8 cellular contexts compared by ENCODE assay signal in the genomic region with DNA sequence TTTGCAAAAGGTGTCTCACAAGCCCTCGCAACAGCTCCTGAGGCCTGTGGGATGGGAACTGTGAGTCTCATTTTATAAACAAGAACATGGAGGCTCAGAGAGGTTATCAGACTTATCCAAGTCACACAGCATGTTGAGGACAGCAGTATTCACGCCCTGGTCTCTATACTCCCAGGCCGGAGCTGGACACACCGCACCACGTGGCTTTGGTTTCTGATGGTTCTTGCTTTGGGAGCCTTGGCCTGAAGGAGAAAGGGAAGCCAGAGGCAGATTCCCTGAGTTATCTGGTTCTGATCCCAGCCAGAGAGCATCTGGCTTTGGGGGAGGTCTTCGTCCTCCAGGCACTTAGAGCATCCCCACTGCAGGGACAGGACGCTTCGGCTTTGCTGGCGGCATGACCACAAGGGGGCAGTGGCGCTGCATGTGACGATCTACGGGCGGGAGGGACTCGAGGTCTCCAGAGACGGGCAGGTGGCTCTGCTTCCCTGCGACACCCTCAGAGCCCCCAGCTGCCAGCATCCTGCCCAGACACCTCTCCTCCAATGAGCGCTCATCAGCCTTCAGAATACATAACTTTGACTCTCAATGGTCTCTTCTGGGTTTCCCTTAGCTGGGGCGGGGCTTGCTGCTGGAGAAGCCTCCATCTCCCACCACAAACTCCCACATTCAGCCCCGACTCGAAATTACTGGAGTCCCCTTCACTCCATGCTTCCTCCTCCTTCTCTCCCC. TPM values are rescaled to one million over a fixed set of nuclear protein-coding genes. Genes with fewer than 3 reads are reported as not detected.
DNase-seq lines count a peak whose midpoint lies in the region; ATAC-seq and TF ChIP-seq lines count a peak whose summit lies in the region.

No MANE protein-coding gene starts in this region.

- H3K9ac ChIP-seq in adipocyte (ENCODE audit: low read length) = no peak overlapping the region

- TF ChIP-seq CTCF in AG04449 (IDR thresholded peaks at IDR 0.05; ENCODE audit: insufficient read depth, low read length, missing control alignments) = peak; percentile 86
- TF ChIP-seq CTCF in retinal pigment epithelial cell (conservative IDR thresholded peaks at IDR 0.05; ENCODE audit: low read depth, low read length) = peak; percentile 92

- no peak for DNase-seq in AG04449 (ENCODE audit: low read depth, low spot score)
- DNase-seq in NCI-H1436 (lab: John Stamatoyannopoulos, UW) = peak; percentile 94
- DNase-seq in SW480 (ENCODE audit: low spot score) = peak; percentile 55
- peak; percentile 72 for DNase-seq in adipocyte (ENCODE audit: low read depth)
- DNase-seq in left ventricle myocardium superior = peak; percentile 82
- DNase-seq in retinal pigment epithelial cell (ENCODE audit: low read depth) = peak; percentile 10

- intact Hi-C loops in left ventricle myocardium superior (cut with micrococcal nuclease) = loop anchor here (5.0 kb wide), 1 partner anchor 131 kb away; no protein-coding TSS in a partner anchor

- POLR2A ChIA-PET in AG04449 (lab: Yijun Ruan, JAX) = no interaction called here

- no peak overlapping the region for H3K4me3 ChIP-seq in AG04449 (ENCODE audit: low read depth, low read length)
- no peak overlapping the region for H3K4me3 ChIP-seq in adipocyte (ENCODE audit: low read length)
- H3K4me3 ChIP-seq in retinal pigment epithelial cell (ENCODE audit: low read length) = no peak overlapping the region

- peaks cover 27% of the 10 kb centered on the region for H3K27me3 ChIP-seq in adipocyte (replicated peaks; ENCODE audit: control insufficient read depth, insufficient read depth, low read length)

- no peaks in the 10 kb centered on the region for H3K4me1 ChIP-seq in adipocyte (ENCODE audit: control insufficient read depth, insufficient read depth, low read length)

- H3K9me3 ChIP-seq in adipocyte (ENCODE audit: control insufficient read depth, low read length) = peaks cover 3% of the 10 kb centered on the region

- H3K36me3 ChIP-seq in adipocyte (ENCODE audit: control insufficient read depth, insufficient read depth, low read length, severe bottlenecking) = no peaks in the 10 kb centered on the region

- ATAC-seq in GM19351 (IDR thresholded peaks at IDR 0.05; ENCODE audit: unreplicated experiment) = peak; percentile 66
- peak; percentile 80 for ATAC-seq in left ventricle myocardium superior
- ATAC-seq in HG03175 (IDR thresholded peaks at IDR 0.05; ENCODE audit: unreplicated experiment) = no peak

- CTCF ChIA-PET in AG04449 (lab: Yijun Ruan, JAX) = interaction anchor here (0.7 to 8.8 kb wide), 10 partner anchors 8 to 144 kb away, joined by 3 to 107 read pairs (median 4); no protein-coding TSS in a partner anchor

RNA-seq across cellular contexts. Expression of a gene that starts 51.4 kb away (rescaled TPM):
- total RNA-seq in left ventricle myocardium superior = 12.0 TPM
